ENCODE assay signal across 10 cellular contexts in genomic region chr19:57302020-57302465, GRCh38. TPM values are rescaled to one million over a fixed set of nuclear protein-coding genes. Genes with fewer than 3 reads are reported as not detected.
DNase-seq lines count a peak whose midpoint lies in the region; ATAC-seq and TF ChIP-seq lines count a peak whose summit lies in the region.
"Had no signal": no experiment of that assay in that cellular context is flagged by ENCODE, and none has a peak within 500 bp of the region (broad histone marks: within the 10 kb centered on the region; RNA-seq: fewer than 3 reads in every experiment).

No MANE protein-coding gene starts in this region.

- peaks cover 9% of the 10 kb centered on the region for H3K4me1 ChIP-seq in MM.1S (ENCODE audit: low read length)
- H3K4me1 ChIP-seq in breast epithelium, result no peaks in the 10 kb centered on the region
- H3K4me1 ChIP-seq in lung (ENCODE audit: control insufficient read depth in 2 of 2, insufficient read depth in 2 of 2, low read length in 2 of 2), result peaks cover 6% of the 10 kb centered on the region in 2 donors
- H3K4me1 ChIP-seq in CD8-positive, alpha-beta T cell (ENCODE audit: insufficient read depth, low read length), result no peaks in the 10 kb centered on the region

- DNase-seq in AG20443 (ENCODE audit: low spot score), result peak; percentile 61
- DNase-seq in MM.1S, result no peak
- DNase-seq in breast epithelium (ENCODE audit: low spot score in 2 of 2), result peak in 1 of 2 donors; percentile 78
- DNase-seq in lung (ENCODE audit: low spot score), result no peak
- DNase-seq in T-helper 17 cell, result no peak
- no peak for DNase-seq in CD8-positive, alpha-beta T cell
- DNase-seq: activated CD8-positive, alpha-beta memory T cell treated with anti-CD3 and anti-CD28 coated beads, Interleukin-2, amount 10 ng/mL, durations not matched to agents 7 days and 5 days; NCI-H446 had no signal

- no peak overlapping the region for H2AFZ ChIP-seq in MM.1S (ENCODE audit: low read length)

- POLR2A ChIA-PET in CD8-positive, alpha-beta T cell (lab: Charles Lee), result interaction anchor here (0.7 to 1.3 kb wide), 2 partner anchors 10 to 445 kb away, joined by 3 read pairs; no protein-coding TSS in a partner anchor

- H3K27me3 ChIP-seq in MM.1S (replicated peaks; ENCODE audit: insufficient read depth, low read length), result no peaks in the 10 kb centered on the region
- no peaks in the 10 kb centered on the region for H3K27me3 ChIP-seq in breast epithelium
- no peaks in the 10 kb centered on the region for H3K27me3 ChIP-seq in lung (ENCODE audit: control insufficient read depth, insufficient read depth)
- H3K27me3 ChIP-seq in CD8-positive, alpha-beta T cell (ENCODE audit: insufficient read depth, low read length), result no peaks in the 10 kb centered on the region

- H3K79me2 ChIP-seq in MM.1S (ENCODE audit: low read length), result peaks cover 63% of the 10 kb centered on the region

- no peak overlapping the region for H3K4me3 Mint-ChIP-seq in T-helper 17 cell
- no peak overlapping the region for H3K4me3 Mint-ChIP-seq in CD8-positive, alpha-beta T cell
- H3K4me3 Mint-ChIP-seq: activated CD8-positive, alpha-beta memory T cell treated with anti-CD3 and anti-CD28 coated beads, Interleukin-2, amount 10 ng/mL, durations not matched to agents 7 days and 5 days had no signal

- H4K20me1 ChIP-seq in MM.1S (ENCODE audit: insufficient read depth, low read length), result peaks cover 5% of the 10 kb centered on the region; the same call in 1 of the 2 replicates

- intact Hi-C loops in breast epithelium (cut with DNase I; ENCODE audit: low total_unique reads), result no loop called here
- intact Hi-C loops in CD8-positive, alpha-beta T cell (cut with DNase I, micrococcal nuclease), result loop anchor here in 1 of 2 experiments (2.0 kb wide), 1 partner anchor 77 kb away; no protein-coding TSS in a partner anchor

- H3K27ac Mint-ChIP-seq in T-helper 17 cell, result no peak overlapping the region
- H3K27ac Mint-ChIP-seq in CD8-positive, alpha-beta T cell, result no peak overlapping the region
- H3K27ac Mint-ChIP-seq: activated CD8-positive, alpha-beta memory T cell treated with anti-CD3 and anti-CD28 coated beads, Interleukin-2, amount 10 ng/mL, durations not matched to agents 7 days and 5 days had no signal

- H3K27me3 Mint-ChIP-seq in T-helper 17 cell, result no peaks in the 10 kb centered on the region
- no peaks in the 10 kb centered on the region for H3K27me3 Mint-ChIP-seq in CD8-positive, alpha-beta T cell (ENCODE audit: low read depth)
- H3K27me3 Mint-ChIP-seq: activated CD8-positive, alpha-beta memory T cell treated with anti-CD3 and anti-CD28 coated beads, Interleukin-2, amount 10 ng/mL, durations not matched to agents 7 days and 5 days had no signal

- H3K9me2 ChIP-seq in MM.1S (replicated peaks; ENCODE audit: insufficient read depth, low read length), result no peaks in the 10 kb centered on the region

- ATAC-seq in lung (ENCODE audit: insufficient read depth, low FRiP score), result peak; percentile 82
- ATAC-seq in T-helper 17 cell, result no peak
- no peak for ATAC-seq in GM21786 (IDR thresholded peaks at IDR 0.05; ENCODE audit: unreplicated experiment)
- ATAC-seq in CD8-positive, alpha-beta T cell, result no peak
- no peak for ATAC-seq in GM18502 (IDR thresholded peaks at IDR 0.05; ENCODE audit: poor library complexity, unreplicated experiment)
- ATAC-seq: activated CD8-positive, alpha-beta memory T cell treated with anti-CD3 and anti-CD28 coated beads, Interleukin-2, amount 10 ng/mL, durations not matched to agents 7 days and 5 days had no signal

- H3K27ac ChIP-seq in MM.1S (ENCODE audit: low read length) (peak overlapping the region; percentile 17; the same call in 1 of the 2 replicates), breast epithelium (peak overlapping the region; percentile 30 to 61), lung (ENCODE audit: low read depth in 1 of 2, low read length in 1 of 2) (no peak overlapping the region)
- no peak overlapping the region for H3K27ac ChIP-seq in CD8-positive, alpha-beta T cell (ENCODE audit: low read depth, low read length)

- TF ChIP-seq CTCF in MM.1S (IDR thresholded peaks at IDR 0.05; ENCODE audit: low read length), result no peak
- TF ChIP-seq CTCF in breast epithelium (IDR thresholded peaks at IDR 0.05), result peak in 1 of 3 donors; percentile 9
- TF ChIP-seq CTCF in lung (IDR thresholded peaks at IDR 0.05; ENCODE audit: control extremely low read depth, extremely low read depth), result no peak
- no peak for TF ChIP-seq CTCF in CD8-positive, alpha-beta T cell (IDR thresholded peaks at IDR 0.05)

- H3K9me3 ChIP-seq in MM.1S (replicated peaks; ENCODE audit: insufficient read depth, low read length) (no peaks in the 10 kb centered on the region), breast epithelium (peaks cover 0 to 21% of the 10 kb centered on the region in 2 donors), lung (ENCODE audit: control insufficient read depth in 2 of 2, insufficient read depth in 1 of 2, low read length in 1 of 2) (peaks cover 0 to 20% of the 10 kb centered on the region in 2 donors), T-helper 17 cell (ENCODE audit: control insufficient read depth, low read length, poor library complexity, severe bottlenecking) (no peaks in the 10 kb centered on the region)
- H3K9me3 ChIP-seq in CD8-positive, alpha-beta T cell (ENCODE audit: low read length), result peaks cover 3% of the 10 kb centered on the region

- peaks cover 4% of the 10 kb centered on the region for H3K4me1 Mint-ChIP-seq in T-helper 17 cell
- H3K4me1 Mint-ChIP-seq in CD8-positive, alpha-beta T cell (ENCODE audit: low read depth), result peaks cover 18% of the 10 kb centered on the region

- no peak overlapping the region for H3K9ac ChIP-seq in MM.1S (ENCODE audit: low read length)

- peaks cover 10% of the 10 kb centered on the region for H3K36me3 Mint-ChIP-seq in T-helper 17 cell (ENCODE audit: low read depth)
- H3K36me3 Mint-ChIP-seq in CD8-positive, alpha-beta T cell, result peaks cover 73% of the 10 kb centered on the region

- H3K36me3 ChIP-seq in MM.1S (replicated peaks; ENCODE audit: insufficient read depth, low read length), result peaks cover 11% of the 10 kb centered on the region; the same call in 1 of the 2 replicates
- no peaks in the 10 kb centered on the region for H3K36me3 ChIP-seq in breast epithelium
- H3K36me3 ChIP-seq in lung (ENCODE audit: control insufficient read depth in 2 of 2, insufficient read depth in 2 of 2, low read length in 2 of 2), result peaks cover 10 to 15% of the 10 kb centered on the region in 2 donors
- H3K36me3 ChIP-seq in CD8-positive, alpha-beta T cell (ENCODE audit: insufficient read depth, low read length), result no peaks in the 10 kb centered on the region

- peaks cover 10% of the 10 kb centered on the region for H3F3A ChIP-seq in MM.1S (ENCODE audit: insufficient read depth, low read length)

- peaks cover 14% of the 10 kb centered on the region for H3K9me3 Mint-ChIP-seq in CD8-positive, alpha-beta T cell

- CTCF ChIA-PET in CD8-positive, alpha-beta T cell (lab: Charles Lee), result interaction anchor here (0.8 to 1.2 kb wide), 3 partner anchors 8 to 32 kb away, joined by 3 read pairs; partner anchors contain the start of gene ZNF460

- 82 to 91% methylated on average over 1 of the region's 1 CpG for WGBS in lung, 2 donors

- H3K4me2 ChIP-seq in MM.1S (ENCODE audit: low read depth, low read length), result no peak overlapping the region

- H3K4me3 ChIP-seq in MM.1S (ENCODE audit: low read length) (no peak overlapping the region), breast epithelium (no peak overlapping the region), lung (no peak overlapping the region)
- no peak overlapping the region for H3K4me3 ChIP-seq in CD8-positive, alpha-beta T cell (ENCODE audit: low read depth, low read length)

- no peak for TF ChIP-seq POLR2A in breast epithelium (IDR thresholded peaks at IDR 0.05)

RNA-seq across cellular contexts. Expression of gene ZNF543, which starts 18.2 kb away (rescaled TPM):
- 10 to 100 TPM in 1 of 3 donors, 1 to 10 TPM in 2; 6.7 to 14.8 (median 8.5) TPM for total RNA-seq in breast epithelium
- 10 to 100 TPM in 1 of 2 donors, 1 to 10 TPM in 1; 5.2 to 15.4 TPM for total RNA-seq in lung
- 1 to 10 TPM; 1.3 to 1.4 TPM for polyA plus RNA-seq in lung
- 1 to 10 TPM; 5.3 TPM for total RNA-seq in T-helper 17 cell
- 1 to 10 TPM; 4.3 to 4.9 TPM for total RNA-seq in CD8-positive, alpha-beta T cell

RNA-seq across cellular contexts. Expression of gene ZNF460, which starts 21.8 kb away (rescaled TPM):
- total RNA-seq in breast epithelium (100 to 1,000 TPM in 1 of 3 donors, 10 to 100 TPM in 2; 70.2 to 123 (median 88.5) TPM), lung (100 to 1,000 TPM in 1 of 2 donors, 10 to 100 TPM in 1; 54.1 to 113 TPM), T-helper 17 cell (10 to 100 TPM; 69.1 to 73.1 TPM)
- 1 to 10 TPM; 1.2 to 4.0 TPM for polyA plus RNA-seq in lung
- 10 to 100 TPM; 49.9 to 57.1 TPM for total RNA-seq in CD8-positive, alpha-beta T cell

RNA-seq across cellular contexts. Expression of gene ZNF304, which starts 49.0 kb away (rescaled TPM):
- 10 to 100 TPM in 1 of 3 donors, 1 to 10 TPM in 2; 7.5 to 13.6 (median 8.2) TPM for total RNA-seq in breast epithelium
- 10 to 100 TPM in 1 of 2 donors, 1 to 10 TPM in 1; 7.9 to 13.5 TPM for total RNA-seq in lung
- 1 to 10 TPM; 2.6 to 3.8 TPM for polyA plus RNA-seq in lung
- 1 to 10 TPM; 5.6 to 6.6 TPM for total RNA-seq in T-helper 17 cell
- total RNA-seq in CD8-positive, alpha-beta T cell, result 1 to 10 TPM; 8.6 TPM

Comparison
In these comparisons a context has a peak if more than half of its experiments do, and no peak if none do; other contexts are left out.
1. H3K27ac ChIP-seq: peak in MM.1S (single experiment) and breast epithelium (2 of 2); none in lung (0 of 2) and CD8-positive, alpha-beta T cell (single experiment).